21 cellular contexts compared by ENCODE assay signal in the genomic region with DNA sequence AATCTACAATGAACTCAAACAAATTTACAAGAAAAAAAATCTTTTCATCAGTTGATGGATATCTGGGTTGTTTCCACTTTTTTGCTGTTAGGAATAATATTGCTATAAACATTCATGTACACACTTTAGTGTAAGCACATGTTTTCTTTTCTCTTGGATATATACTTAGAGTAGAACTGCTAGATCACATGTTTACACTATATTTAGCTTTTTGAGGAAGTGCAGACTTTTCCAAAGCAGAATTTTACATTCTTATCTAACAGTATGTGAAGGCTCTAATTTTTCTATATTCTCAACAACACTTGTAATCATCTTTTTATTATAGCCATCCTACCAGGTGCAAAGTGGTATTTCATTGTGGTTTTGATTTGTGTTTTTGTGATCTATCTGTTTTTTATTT.
"Had no signal": no experiment of that assay in that cellular context is flagged by ENCODE, and none has a peak within 500 bp of the region (broad histone marks: within the 10 kb centered on the region; RNA-seq: fewer than 3 reads in every experiment).

No MANE protein-coding gene starts in this region.

- H3K4me1 ChIP-seq: left ventricle myocardium inferior, neural progenitor cell, right atrium auricular region, right lobe of liver, tibial nerve had no signal

- H3K36me3 ChIP-seq: left ventricle myocardium inferior, neural progenitor cell, ovary, right atrium auricular region, right lobe of liver, tibial nerve had no signal

- H3K9me3 ChIP-seq: ovary, right lobe of liver had no signal

- ATAC-seq: natural killer cell; right lobe of liver; stimulated activated memory B cell treated with anti-CD40 and anti-IgM and Interleukin-4, amounts not matched to agents 10 μg/mL and 1 μg/mL and 100 μg/mL, for 72 hours; stimulated activated naive CD8-positive, alpha-beta T cell treated with anti-CD3 and anti-CD28 coated beads, Interleukin-15, amount 100 ng/mL, for 72 hours had no signal

- H3K27me3 ChIP-seq: neural progenitor cell, ovary, right atrium auricular region, right lobe of liver, tibial nerve had no signal

- H3K4me3 ChIP-seq: left ventricle myocardium inferior, lung, neural progenitor cell, ovary, right atrium auricular region, right lobe of liver, smooth muscle cell, tibial nerve had no signal

- DNase-seq: islet precursor cell; left ventricle myocardium inferior; mesendoderm; naive B cell; natural killer cell; nephron progenitor cell; ovary; right lobe of liver; stimulated activated CD4-positive, alpha-beta T cell treated with anti-CD3 and anti-CD28 coated beads, Interleukin-1b, Interleukin-23, amount 100 ng/mL, for 48 hours; stimulated activated CD4-positive, alpha-beta T cell treated with anti-CD3 and anti-CD28 coated beads, Interleukin-2, amount 100 ng/mL, for 48 hours; stimulated activated CD4-positive, alpha-beta T cell treated with anti-CD3 and anti-CD28 coated beads, Interleukin-4, amount 100 ng/mL, for 4 hours; stimulated activated CD8-positive, alpha-beta memory T cell treated with anti-CD3 and anti-CD28 coated beads, Interleukin-4, amount 100 ng/mL, for 48 hours; stimulated activated naive CD4-positive, alpha-beta T cell treated with Interleukin-2 at 50 U/mL for 16 hours; stimulated activated naive CD8-positive, alpha-beta T cell treated with anti-CD3 and anti-CD28 coated beads, Interleukin-15, amount 100 ng/mL, for 72 hours; substantia nigra had no signal

- H3K27ac ChIP-seq: left ventricle myocardium inferior, neural progenitor cell, ovary, right atrium auricular region, right lobe of liver, tibial nerve had no signal
